Comparison of ENCODE assay signal across 18 cellular contexts in the genomic region with DNA sequence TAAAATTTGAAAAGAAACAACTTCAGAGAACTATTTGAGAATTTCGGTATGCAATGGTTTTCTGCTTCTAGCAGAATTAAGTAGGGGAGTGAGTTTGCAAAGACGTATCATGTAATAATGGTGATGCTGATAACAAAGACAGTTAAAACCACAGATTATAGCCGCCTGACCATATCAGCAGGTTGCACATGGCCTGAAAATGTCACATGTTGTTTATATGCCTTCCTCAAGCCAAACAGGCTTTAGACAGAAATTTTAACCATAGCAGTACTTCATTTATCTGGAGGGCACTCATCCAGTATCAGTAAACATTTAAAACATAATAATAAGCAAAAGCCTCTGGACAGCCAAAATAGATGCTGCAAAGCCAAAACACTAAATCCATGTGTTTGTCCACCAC.
A peak's percentile ranks its signal among the peaks of the same experiment; 100 is the strongest.
DNase-seq lines count a peak whose midpoint lies in the region; ATAC-seq and TF ChIP-seq lines count a peak whose summit lies in the region.
"Had no signal": no experiment of that assay in that cellular context is flagged by ENCODE, and none has a peak within 500 bp of the region (broad histone marks: within the 10 kb centered on the region; RNA-seq: fewer than 3 reads in every experiment).

No MANE protein-coding gene starts in this region.

- DNase-seq in COR-L47 (lab: John Stamatoyannopoulos, UW) (peak; percentile 57), NCI-H69 (lab: John Stamatoyannopoulos, UW) (peak; percentile 75), OCI-M1 (lab: John Stamatoyannopoulos, UW) (peak; percentile 96), erythroblast (lab: John Stamatoyannopoulos, UW) (peak; percentile 91 to 98), UCSD-AML1 (lab: John Stamatoyannopoulos, UW; ENCODE audit: unreplicated experiment) (no peak)
- no peak for DNase-seq in activated T-cell treated with anti-CD3 and anti-CD28 coated beads, Interleukin-2, amount 50 U/mL, for 72 hours
- DNase-seq in activated CD4-positive, alpha-beta T cell treated with anti-CD3 and anti-CD28 coated beads for 48 hours: no peak
- DNase-seq: GM23248, H7, MG63, NCI-H1417 treated with DMSO at 0.1 percent for 48 hours, NCI-H1694 treated with DMSO at 0.1 percent for 48 hours, NCI-H446, NCI-H524 treated with DMSO at 0.1 percent for 48 hours, PC-3, SJCRH30 had no signal

- no peaks in the 10 kb centered on the region for H3K36me3 Mint-ChIP-seq in activated T-cell treated with anti-CD3 and anti-CD28 coated beads, Interleukin-2, amount 50 U/mL, for 72 hours (ENCODE audit: insufficient read depth in 2 of 2)

- no peaks in the 10 kb centered on the region for H3K4me1 Mint-ChIP-seq in activated T-cell treated with anti-CD3 and anti-CD28 coated beads, Interleukin-2, amount 50 U/mL, for 72 hours (ENCODE audit: low read depth)

- H3K27ac Mint-ChIP-seq in activated T-cell treated with anti-CD3 and anti-CD28 coated beads, Interleukin-2, amount 50 U/mL, for 72 hours: no peak overlapping the region

- peaks cover 0 to 4% of the 10 kb centered on the region in 2 donors for H3K9me3 Mint-ChIP-seq in activated T-cell treated with anti-CD3 and anti-CD28 coated beads, Interleukin-2, amount 50 U/mL, for 72 hours

- no peak overlapping the region for H3K4me3 Mint-ChIP-seq in activated T-cell treated with anti-CD3 and anti-CD28 coated beads, Interleukin-2, amount 50 U/mL, for 72 hours

- peak; percentile 56 for TF ChIP-seq POLR2A in erythroblast (IDR thresholded peaks at IDR 0.05; ENCODE audit: low read length)

- H3K27me3 Mint-ChIP-seq in activated T-cell treated with anti-CD3 and anti-CD28 coated beads, Interleukin-2, amount 50 U/mL, for 72 hours (ENCODE audit: low read depth): peaks cover 30% of the 10 kb centered on the region

- no peak for ATAC-seq in activated T-cell treated with anti-CD3 and anti-CD28 coated beads, Interleukin-2, amount 50 U/mL, for 72 hours (replicated peaks in 1 of 2)
- ATAC-seq: HepG2, PC-3, SK-N-SH treated with all-trans-retinoic acid at 6 μM for 48 hours had no signal

Comparison
In these comparisons a context has a peak if more than half of its experiments do, and no peak if none do; other contexts are left out.
1. DNase-seq: peak in COR-L47 (single experiment), NCI-H69 (single experiment), OCI-M1 (single experiment) and erythroblast (2 of 2); none in UCSD-AML1 (single experiment), activated T-cell treated with anti-CD3 and anti-CD28 coated beads, Interleukin-2, amount 50 U/mL, for 72 hours (0 of 2) and activated CD4-positive, alpha-beta T cell treated with anti-CD3 and anti-CD28 coated beads for 48 hours (single experiment).